ENCODE assay signal across 1 cellular context in the genomic region with DNA sequence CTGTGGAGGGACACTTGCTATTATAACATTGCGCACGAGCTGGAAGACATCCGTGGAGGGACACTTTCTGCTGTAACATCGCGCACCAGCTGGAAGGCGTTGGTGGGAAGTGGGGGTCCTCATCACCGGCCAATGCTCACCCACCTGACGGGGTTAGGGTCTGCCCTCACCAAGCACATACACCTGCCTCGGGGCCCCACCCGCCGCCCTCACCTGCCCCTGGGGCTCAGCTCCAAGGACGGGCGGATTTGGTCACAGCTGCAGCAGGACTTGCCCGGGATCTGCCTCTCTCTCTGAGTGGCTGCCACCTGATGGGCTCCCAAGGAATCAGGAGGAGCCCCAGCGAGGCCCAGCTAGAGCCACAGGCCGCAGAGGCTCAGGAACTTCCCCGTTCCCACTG.
TF ChIP-seq lines count a peak whose summit lies in the region.

No MANE protein-coding gene starts in this region.

TF ChIP-seq in K562, 482 proteins besides CTCF, POLR2A, EP300 and RAD21:
- TF ChIP-seq HCFC1 (IDR thresholded peaks at IDR 0.05; ENCODE audit: low read depth, low read length) (no peak), ZNF507 (tag; conservative IDR thresholded peaks at IDR 0.05) (no peak)
- TF ChIP-seq, protein P1, sequence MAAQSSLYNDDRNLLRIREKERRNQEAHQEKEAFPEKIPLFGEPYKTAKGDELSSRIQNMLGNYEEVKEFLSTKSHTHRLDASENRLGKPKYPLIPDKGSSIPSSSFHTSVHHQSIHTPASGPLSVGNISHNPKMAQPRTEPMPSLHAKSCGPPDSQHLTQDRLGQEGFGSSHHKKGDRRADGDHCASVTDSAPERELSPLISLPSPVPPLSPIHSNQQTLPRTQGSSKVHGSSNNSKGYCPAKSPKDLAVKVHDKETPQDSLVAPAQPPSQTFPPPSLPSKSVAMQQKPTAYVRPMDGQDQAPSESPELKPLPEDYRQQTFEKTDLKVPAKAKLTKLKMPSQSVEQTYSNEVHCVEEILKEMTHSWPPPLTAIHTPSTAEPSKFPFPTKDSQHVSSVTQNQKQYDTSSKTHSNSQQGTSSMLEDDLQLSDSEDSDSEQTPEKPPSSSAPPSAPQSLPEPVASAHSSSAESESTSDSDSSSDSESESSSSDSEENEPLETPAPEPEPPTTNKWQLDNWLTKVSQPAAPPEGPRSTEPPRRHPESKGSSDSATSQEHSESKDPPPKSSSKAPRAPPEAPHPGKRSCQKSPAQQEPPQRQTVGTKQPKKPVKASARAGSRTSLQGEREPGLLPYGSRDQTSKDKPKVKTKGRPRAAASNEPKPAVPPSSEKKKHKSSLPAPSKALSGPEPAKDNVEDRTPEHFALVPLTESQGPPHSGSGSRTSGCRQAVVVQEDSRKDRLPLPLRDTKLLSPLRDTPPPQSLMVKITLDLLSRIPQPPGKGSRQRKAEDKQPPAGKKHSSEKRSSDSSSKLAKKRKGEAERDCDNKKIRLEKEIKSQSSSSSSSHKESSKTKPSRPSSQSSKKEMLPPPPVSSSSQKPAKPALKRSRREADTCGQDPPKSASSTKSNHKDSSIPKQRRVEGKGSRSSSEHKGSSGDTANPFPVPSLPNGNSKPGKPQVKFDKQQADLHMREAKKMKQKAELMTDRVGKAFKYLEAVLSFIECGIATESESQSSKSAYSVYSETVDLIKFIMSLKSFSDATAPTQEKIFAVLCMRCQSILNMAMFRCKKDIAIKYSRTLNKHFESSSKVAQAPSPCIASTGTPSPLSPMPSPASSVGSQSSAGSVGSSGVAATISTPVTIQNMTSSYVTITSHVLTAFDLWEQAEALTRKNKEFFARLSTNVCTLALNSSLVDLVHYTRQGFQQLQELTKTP (IDR thresholded peaks at IDR 0.05; ENCODE audit: low read depth in 1 of 2, partially characterized antibody in 2 of 2) = no peak
